21 cellular contexts compared by ENCODE assay signal in the genomic region with DNA sequence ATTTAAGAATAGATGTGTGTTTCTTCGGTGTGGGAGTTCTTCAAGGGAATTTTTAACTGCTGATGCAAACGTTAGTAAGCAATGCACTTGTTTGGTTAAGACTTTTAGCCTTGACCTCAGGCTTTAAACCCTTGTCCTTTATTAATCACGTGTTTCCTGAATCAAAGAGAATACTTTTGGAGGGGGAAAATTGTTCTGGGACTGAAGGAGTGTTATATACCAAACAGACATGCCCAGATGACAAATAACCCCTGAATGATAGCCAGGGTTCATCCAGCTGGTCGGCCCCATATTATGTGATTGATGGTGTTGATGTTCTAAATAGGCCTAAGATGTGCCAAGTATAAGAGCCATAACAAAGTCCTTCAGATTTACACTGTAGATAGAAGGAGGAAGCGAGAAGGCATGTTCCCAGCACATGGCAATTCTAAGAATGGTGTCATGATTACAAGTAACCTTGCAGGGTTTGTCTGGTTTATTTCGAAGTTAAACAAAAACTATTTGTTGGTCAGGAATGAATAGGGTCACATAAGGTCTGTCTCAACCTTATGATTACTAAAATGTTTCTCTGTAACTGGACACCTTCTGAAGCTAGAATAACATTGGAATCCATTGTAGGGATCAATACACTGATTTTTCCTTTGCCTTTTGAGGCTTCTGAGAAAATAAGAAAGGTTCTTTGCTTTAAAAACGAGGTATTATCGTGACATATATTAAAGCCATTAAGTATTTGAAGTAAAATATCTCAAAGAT.
DNase-seq lines count a peak whose midpoint lies in the region; TF ChIP-seq lines count a peak whose summit lies in the region.
"Had no signal": no experiment of that assay in that cellular context is flagged by ENCODE, and none has a peak within 500 bp of the region (broad histone marks: within the 10 kb centered on the region; RNA-seq: fewer than 3 reads in every experiment).

No MANE protein-coding gene starts in this region.

- H3K36me3 Mint-ChIP-seq in Calu3 (ENCODE audit: insufficient read depth, unreplicated experiment) (no peaks in the 10 kb centered on the region), mesothelial cell of epicardium (no peaks in the 10 kb centered on the region)
- H3K36me3 Mint-ChIP-seq: IgD-negative memory B cell; stimulated activated memory B cell treated with anti-CD40 and anti-IgM and Interleukin-4, amounts not matched to agents 10 μg/mL and 1 μg/mL and 100 μg/mL, for 72 hours had no signal

- BruUV-seq in Calu3 (replicated peaks; lab: Mats Ljungman, UMichigan), result no TSS peak

- CTCF ChIA-PET in Calu3 (lab: Charles Lee), result interaction anchor here (0.6 kb wide), 1 partner anchor 1158 kb away, joined by 5 read pairs; no protein-coding TSS in a partner anchor

- no peak for TF ChIP-seq CTCF in Calu3 (IDR thresholded peaks at IDR 0.05; ENCODE audit: unreplicated experiment)
- TF ChIP-seq CTCF in mesothelial cell of epicardium (IDR thresholded peaks at IDR 0.05; ENCODE audit: unreplicated experiment), result no peak

- peak overlapping the region; percentile 50 for H3K27ac Mint-ChIP-seq in Calu3 (ENCODE audit: unreplicated experiment)
- peak overlapping the region; percentile 86 for H3K27ac Mint-ChIP-seq in mesothelial cell of epicardium
- H3K27ac Mint-ChIP-seq: activated naive CD8-positive, alpha-beta T cell treated with anti-CD3 and anti-CD28 coated beads, Interleukin-2, amount 50 U/mL, for 24 hours; endodermal cell; IgD-negative memory B cell; stimulated activated memory B cell treated with anti-CD40 and anti-IgM and Interleukin-4, amounts not matched to agents 10 μg/mL and 1 μg/mL and 100 μg/mL, for 72 hours had no signal

- no peak for DNase-seq in Calu3
- DNase-seq in NCI-H460 (ENCODE audit: extremely low read depth, low read depth), result peak; percentile 14
- peak; percentile 59 for DNase-seq in dedifferentiated amniotic fluid mesenchymal stem cell (ENCODE audit: extremely low spot score)
- no peak for DNase-seq in mesothelial cell of epicardium (ENCODE audit: low spot score in 2 of 2, unreplicated experiment in 2 of 2)
- no peak for DNase-seq in activated naive CD4-positive, alpha-beta T cell (lab: John Stamatoyannopoulos, UW)
- no peak for DNase-seq in HPDE6-E6E7 (ENCODE audit: extremely low spot score)
- no peak for DNase-seq in HuH-7.5 (ENCODE audit: low spot score)
- no peak for DNase-seq in NCI-H2171 treated with DMSO at 0.1 percent for 48 hours (lab: John Stamatoyannopoulos, UW)
- DNase-seq: activated CD4-positive, alpha-beta T cell treated with anti-CD3 and anti-CD28 coated beads, Interleukin-2, amount 50 U/mL, for 48 hours; activated naive CD8-positive, alpha-beta T cell treated with anti-CD3 and anti-CD28 coated beads, Interleukin-2, amount 50 U/mL, for 24 hours; activated T-cell treated with anti-CD3 and anti-CD28 coated beads, Interleukin-2, amount 50 U/mL, for 48 hours; central memory CD4-positive, alpha-beta T cell; endodermal cell; GF-D8; head of caudate nucleus; NCI-H1048; PC-9; SW 1271; upper lobe of right lung had no signal

- no peaks in the 10 kb centered on the region for H3K27me3 Mint-ChIP-seq in Calu3 (ENCODE audit: unreplicated experiment)
- H3K27me3 Mint-ChIP-seq in mesothelial cell of epicardium (ENCODE audit: low read depth), result no peaks in the 10 kb centered on the region
- H3K27me3 Mint-ChIP-seq: stimulated activated memory B cell treated with anti-CD40 and anti-IgM and Interleukin-4, amounts not matched to agents 10 μg/mL and 1 μg/mL and 100 μg/mL, for 72 hours had no signal

- intact Hi-C loops in Calu3 (cut with micrococcal nuclease; ENCODE audit: unreplicated experiment), result no loop called here

- H3K4me3 Mint-ChIP-seq in Calu3 (ENCODE audit: low read depth, unreplicated experiment) (no peak overlapping the region), mesothelial cell of epicardium (no peak overlapping the region)
- H3K4me3 Mint-ChIP-seq: activated naive CD8-positive, alpha-beta T cell treated with anti-CD3 and anti-CD28 coated beads, Interleukin-2, amount 50 U/mL, for 24 hours; endodermal cell; IgD-negative memory B cell; stimulated activated memory B cell treated with anti-CD40 and anti-IgM and Interleukin-4, amounts not matched to agents 10 μg/mL and 1 μg/mL and 100 μg/mL, for 72 hours had no signal

- H3K4me1 Mint-ChIP-seq in Calu3 (ENCODE audit: low read depth, unreplicated experiment) (peaks cover 8% of the 10 kb centered on the region), mesothelial cell of epicardium (peaks cover 44% of the 10 kb centered on the region)
- H3K4me1 Mint-ChIP-seq: endodermal cell had no signal

- H3K9me3 Mint-ChIP-seq in Calu3 (ENCODE audit: low read depth, unreplicated experiment) (no peaks in the 10 kb centered on the region), mesothelial cell of epicardium (peaks cover 7% of the 10 kb centered on the region)
- H3K9me3 Mint-ChIP-seq: activated naive CD8-positive, alpha-beta T cell treated with anti-CD3 and anti-CD28 coated beads, Interleukin-2, amount 50 U/mL, for 24 hours; endodermal cell had no signal

Comparison
In these comparisons a context has a peak if more than half of its experiments do, and no peak if none do; other contexts are left out.
1. DNase-seq: peak in NCI-H460 (single experiment) and dedifferentiated amniotic fluid mesenchymal stem cell (single experiment); none in Calu3 (single experiment), mesothelial cell of epicardium (0 of 2), activated naive CD4-positive, alpha-beta T cell (0 of 4), HPDE6-E6E7 (single experiment), HuH-7.5 (single experiment) and NCI-H2171 treated with DMSO at 0.1 percent for 48 hours (single experiment).